Comparison of ENCODE assay signal across 8 cellular contexts in the genomic region with DNA sequence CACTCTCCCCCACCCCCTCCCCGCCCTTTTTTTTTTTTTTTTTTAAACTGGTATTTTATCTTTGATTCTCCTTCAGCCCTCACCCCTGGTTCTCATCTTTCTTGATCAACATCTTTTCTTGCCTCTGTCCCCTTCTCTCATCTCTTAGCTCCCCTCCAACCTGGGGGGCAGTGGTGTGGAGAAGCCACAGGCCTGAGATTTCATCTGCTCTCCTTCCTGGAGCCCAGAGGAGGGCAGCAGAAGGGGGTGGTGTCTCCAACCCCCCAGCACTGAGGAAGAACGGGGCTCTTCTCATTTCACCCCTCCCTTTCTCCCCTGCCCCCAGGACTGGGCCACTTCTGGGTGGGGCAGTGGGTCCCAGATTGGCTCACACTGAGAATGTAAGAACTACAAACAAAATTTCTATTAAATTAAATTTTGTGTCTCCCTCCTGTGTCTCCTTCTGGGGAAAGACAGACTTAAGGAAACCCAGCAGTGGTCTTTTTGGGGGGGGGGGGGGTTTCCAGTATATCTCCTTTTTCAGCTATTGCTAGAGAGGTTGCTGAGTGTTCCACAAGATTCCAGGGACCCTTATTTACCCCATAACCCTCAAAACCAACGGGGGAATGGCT. TPM values are rescaled to one million over a fixed set of nuclear protein-coding genes. Genes with fewer than 3 reads are reported as not detected.
DNase-seq lines count a peak whose midpoint lies in the region; FAIRE-seq and TF ChIP-seq lines count a peak whose summit lies in the region.
"Had no signal": no experiment of that assay in that cellular context is flagged by ENCODE, and none has a peak within 500 bp of the region (broad histone marks: within the 10 kb centered on the region; RNA-seq: fewer than 3 reads in every experiment).

No MANE protein-coding gene starts in this region.

- POLR2A ChIA-PET in OCI-LY7 (lab: Charles Lee) (no interaction called here), H1 (lab: Charles Lee; ENCODE audit: partially characterized antibody) (interaction anchor here (1.0 to 3.4 kb wide), 6 partner anchors 9 to 60 kb away, joined by 3 to 18 read pairs (median 10); a partner anchor contains a TSS)

- H3K36me3 ChIP-seq in OCI-LY7 (ENCODE audit: insufficient read depth, low read length), result peaks cover 90% of the 10 kb centered on the region
- H3K36me3 ChIP-seq in H1 (ENCODE audit: control insufficient read depth in 2 of 4, insufficient read depth in 4 of 4, low read length in 3 of 4), result peaks cover 28 to 73% (median 53%) of the 10 kb centered on the region in 4 experiments
- no peaks in the 10 kb centered on the region for H3K36me3 ChIP-seq in smooth muscle cell (ENCODE audit: low read depth)

- H2AK5ac ChIP-seq in H1 (ENCODE audit: low read depth, low read length), result no peak overlapping the region

- H3K79me2 ChIP-seq in OCI-LY7 (ENCODE audit: insufficient read depth, low read depth, low read length), result peaks cover 56% of the 10 kb centered on the region
- peaks cover 6 to 37% of the 10 kb centered on the region in 2 experiments for H3K79me2 ChIP-seq in H1 (ENCODE audit: control insufficient read depth in 1 of 2, insufficient read depth in 2 of 2, low read length in 2 of 2)
- peaks cover 57% of the 10 kb centered on the region for H3K79me2 ChIP-seq in smooth muscle cell (ENCODE audit: low read depth)

- H2BK12ac ChIP-seq in H1 (ENCODE audit: low read depth, low read length), result no peak overlapping the region

- H3K4me2 ChIP-seq in OCI-LY7 (ENCODE audit: low read length) (peak overlapping the region; percentile 58; the same call in 1 of the 2 replicates), H1 (ENCODE audit: insufficient read depth in 1 of 2, low read depth in 2 of 2, low read length in 2 of 2) (no peak overlapping the region), smooth muscle cell (no peak overlapping the region)

- H3K4me3 ChIP-seq in GM12864 (ENCODE audit: low read depth, low read length), result peak overlapping the region; percentile 24; the same call in 1 of the 2 replicates
- H3K4me3 ChIP-seq in OCI-LY7 (ENCODE audit: low read depth, low read length, poor library complexity, severe bottlenecking), result no peak overlapping the region
- no peak overlapping the region for H3K4me3 ChIP-seq in H1 (ENCODE audit: extremely low read depth in 1 of 4, insufficient read depth in 2 of 4, low read depth in 3 of 4, low read length in 4 of 4)
- no peak overlapping the region for H3K4me3 ChIP-seq in smooth muscle cell

- TF ChIP-seq EP300 in H1 (IDR thresholded peaks at IDR 0.05; ENCODE audit: borderline replicate concordance in 1 of 2, low read depth in 2 of 2, low read length in 2 of 2), result no peak

- no TSS peak for BruUV-seq in OCI-LY7 (replicated peaks; lab: Mats Ljungman, UMichigan)

- H3K56ac ChIP-seq in H1 (replicated peaks; ENCODE audit: insufficient read length, low read depth, low read length), result no peak overlapping the region

- no peak overlapping the region for H2BK5ac ChIP-seq in H1 (ENCODE audit: low read depth, low read length)

- no peak overlapping the region for H3K14ac ChIP-seq in H1 (ENCODE audit: insufficient read length)

- no peaks in the 10 kb centered on the region for H3K9me2 ChIP-seq in OCI-LY7 (ENCODE audit: insufficient read depth, low read length)

- no peak overlapping the region for H2BK120ac ChIP-seq in H1 (replicated peaks; ENCODE audit: low read depth, low read length)

- H3K9me3 ChIP-seq in OCI-LY7 (ENCODE audit: low read length), result no peaks in the 10 kb centered on the region
- no peaks in the 10 kb centered on the region for H3K9me3 ChIP-seq in H1 (ENCODE audit: insufficient read depth in 2 of 2, low read depth in 1 of 2, low read length in 1 of 2)
- H3K9me3 ChIP-seq in smooth muscle cell (replicated peaks; ENCODE audit: low read depth), result no peaks in the 10 kb centered on the region

- peak in 1 of 2 experiments; percentile 8; a peak in 2 of 3 replicates for TF ChIP-seq POLR2A in H1 (IDR thresholded peaks at IDR 0.05; ENCODE audit: control extremely low read depth in 1 of 2, low read depth in 2 of 2, low read length in 2 of 2)

- H3K4ac ChIP-seq in H1 (replicated peaks; ENCODE audit: insufficient read length, low read depth, low read length), result no peak overlapping the region

- peaks cover 2% of the 10 kb centered on the region; the same call in 1 of the 2 replicates for H3K23me2 ChIP-seq in H1 (ENCODE audit: low read depth, low read length)

- H2AFZ ChIP-seq in OCI-LY7 (ENCODE audit: low read length) (no peak overlapping the region), H1 (ENCODE audit: low read length) (no peak overlapping the region), smooth muscle cell (ENCODE audit: low read depth) (no peak overlapping the region)

- DNase-seq in GM12864 (ENCODE audit: low read depth) (no peak), OCI-LY7 (ENCODE audit: low spot score) (no peak), H1 (ENCODE audit: low read depth in 1 of 2, low spot score in 2 of 2) (no peak), smooth muscle cell (lab: John Stamatoyannopoulos, UW; ENCODE audit: unreplicated experiment) (no peak), frontal cortex (ENCODE audit: low spot score in 2 of 2) (no peak), caudate nucleus (lab: John Stamatoyannopoulos, UW) (no peak), NCI-H1092 treated with DMSO at 0.1 percent for 48 hours (lab: John Stamatoyannopoulos, UW) (no peak)

- H4K5ac ChIP-seq in H1 (ENCODE audit: insufficient read length, low read depth, low read length), result no peak overlapping the region

- WGBS in H1 (ENCODE audit: extremely low coverage in 1 of 2, insufficient coverage in 1 of 2, insufficient read length in 1 of 2, insufficient replicate concordance in 2 of 2, low coverage in 1 of 2, low lambda C conversion rate in 2 of 2, missing lambda C conversion rate in 1 of 2), 2 experiments, result 100% methylated on average over 1 of the region's 3 CpGs; no CpG with 5 or more reads in 1 of the 2 experiments
- 90% methylated on average over 2 of the region's 3 CpGs for WGBS in smooth muscle cell (ENCODE audit: low lambda C conversion rate)

- no peaks in the 10 kb centered on the region for H3K27me3 ChIP-seq in H1 (replicated peaks in 1 of 4; ENCODE audit: control insufficient read depth in 3 of 4, extremely low read depth in 1 of 4, insufficient read depth in 3 of 4, low read length in 3 of 4)
- H3K27me3 ChIP-seq in smooth muscle cell (ENCODE audit: low read depth), result no peaks in the 10 kb centered on the region

- no peak overlapping the region for H2BK20ac ChIP-seq in H1 (ENCODE audit: low read length)

- TF ChIP-seq RAD21 in H1 (IDR thresholded peaks at IDR 0.05 in 1 of 2, conservative IDR thresholded peaks at IDR 0.05 in 1 of 2; ENCODE audit: low read depth in 2 of 2, low read length in 2 of 2), result no peak

- peaks cover 2% of the 10 kb centered on the region; the same call in 1 of the 2 replicates for H3K79me1 ChIP-seq in H1 (ENCODE audit: low read depth, low read length)

- peaks cover 46% of the 10 kb centered on the region for H3F3A ChIP-seq in smooth muscle cell (ENCODE audit: low read depth)

- H4K91ac ChIP-seq in H1 (replicated peaks; ENCODE audit: insufficient read length, low read length), result no peak overlapping the region

- H4K20me1 ChIP-seq in OCI-LY7 (ENCODE audit: insufficient read depth, low read length), result peaks cover 31% of the 10 kb centered on the region
- peaks cover 11 to 12% of the 10 kb centered on the region in 2 experiments for H4K20me1 ChIP-seq in H1 (replicated peaks in 1 of 2; ENCODE audit: control insufficient read depth in 1 of 2, insufficient read depth in 2 of 2, low read length in 2 of 2)
- peaks cover 77% of the 10 kb centered on the region for H4K20me1 ChIP-seq in smooth muscle cell (ENCODE audit: low read depth)

- H3K9ac ChIP-seq in H1 (replicated peaks in 1 of 4; ENCODE audit: extremely low read depth in 1 of 4, low read depth in 3 of 4, low read length in 3 of 4), result no peak overlapping the region
- H3K9ac ChIP-seq in smooth muscle cell (ENCODE audit: low read depth), result no peak overlapping the region

- no peak overlapping the region for H3K23ac ChIP-seq in H1 (ENCODE audit: insufficient read length)

- no peak overlapping the region for H3K18ac ChIP-seq in H1 (ENCODE audit: extremely low read depth, low read length)

- peaks cover 69% of the 10 kb centered on the region for H3K4me1 ChIP-seq in OCI-LY7 (ENCODE audit: insufficient read depth, low read length, poor library complexity, severe bottlenecking)
- peaks cover 0 to 13% (median 5%) of the 10 kb centered on the region in 4 experiments; a peak in 4 of 7 replicates for H3K4me1 ChIP-seq in H1 (replicated peaks in 1 of 4; ENCODE audit: control insufficient read depth in 3 of 4, insufficient read depth in 4 of 4, low read length in 3 of 4)
- H3K4me1 ChIP-seq in smooth muscle cell (ENCODE audit: low read depth), result peaks cover 29% of the 10 kb centered on the region

- intact Hi-C loops in OCI-LY7 (cut with micrococcal nuclease; ENCODE audit: unreplicated experiment), result no loop called here

- TF ChIP-seq CTCF in GM12864 (IDR thresholded peaks at IDR 0.05; ENCODE audit: low read depth, low read length, missing control alignments), result no peak
- no peak for TF ChIP-seq CTCF in OCI-LY7 (conservative IDR thresholded peaks at IDR 0.05; ENCODE audit: low read length)
- no peak for TF ChIP-seq CTCF in H1 (IDR thresholded peaks at IDR 0.05; ENCODE audit: control extremely low read depth in 1 of 3, insufficient read depth in 1 of 3, low read depth in 1 of 3, low read length in 3 of 3)
- TF ChIP-seq CTCF in smooth muscle cell (IDR thresholded peaks at IDR 0.05; ENCODE audit: borderline replicate concordance, insufficient read depth, poor library complexity, severe bottlenecking), result no peak

- FAIRE-seq in H1 (lab: Jason Lieb, UNC) (no peak), frontal cortex (lab: Jason Lieb, UNC) (no peak)

- H4K8ac ChIP-seq in H1 (ENCODE audit: extremely low read depth, insufficient read depth, low read length), result no peak overlapping the region

- peak overlapping the region; percentile 51 for H3K27ac ChIP-seq in OCI-LY7 (ENCODE audit: low read depth, low read length, poor library complexity, severe bottlenecking)
- H3K27ac ChIP-seq in H1 (ENCODE audit: low read depth, low read length), result no peak overlapping the region
- H3K27ac ChIP-seq in smooth muscle cell (ENCODE audit: low read depth), result peak overlapping the region; percentile 97
- no peak overlapping the region for H3K27ac ChIP-seq in caudate nucleus (ENCODE audit: low read depth, low read length)

- no peak overlapping the region for H2BK15ac ChIP-seq in H1 (ENCODE audit: low read length)

- CTCF ChIA-PET in OCI-LY7 (lab: Charles Lee; ENCODE audit: unreplicated experiment), result interaction anchor here (0.5 kb wide), 1 partner anchor 33 kb away, joined by 3 read pairs; no protein-coding TSS in a partner anchor
- CTCF ChIA-PET in H1 (lab: Charles Lee; ENCODE audit: partially characterized antibody), result no interaction called here

RNA-seq across cellular contexts. Expression of a gene that starts 1.5 kb away (rescaled TPM):
- 237 and 243 TPM in 2 replicates for total RNA-seq in OCI-LY7 (2014; rRNA removed; shearing (Covaris generic))
- 171 and 183 TPM in 2 replicates for total RNA-seq in OCI-LY7 (2022)
- total RNA-seq in H1 (2021; fragmentation: NEBNext Ultra II Directional; extraction: Animal tissue kit (Norgen Biotek cat#: 25700)), result 73.3 and 76.1 TPM in 2 replicates
- polyA plus RNA-seq in H1 (2011; rRNA removed), result 40.0 and 80.1 TPM in 2 replicates
- polyA plus RNA-seq in H1 (2011; cell fraction: cytosol; rRNA removed), result 55.5 TPM
- polyA plus RNA-seq in H1 (2011; cell fraction: nucleus; rRNA removed), result 103 TPM
- 80.4 to 113 TPM (median 97.5 TPM) in 4 replicates for polyA plus RNA-seq in H1 (2012, experiment 1 of 2)
- polyA plus RNA-seq in H1 (2012, experiment 2 of 2), result 81.2 TPM
- 109 TPM for polyA plus RNA-seq in H1 (2013, experiment 1 of 2)
- 104 TPM for polyA plus RNA-seq in H1 (2013, experiment 2 of 2)
- 20.4 and 29.3 TPM in 2 replicates for polyA minus RNA-seq in H1 (2011; rRNA and poly(A)+ RNA removed)
- 60.7 TPM for polyA minus RNA-seq in H1 (2011; cell fraction: cytosol; rRNA and poly(A)+ RNA removed)
- 34.6 TPM for polyA minus RNA-seq in H1 (2011; cell fraction: nucleus; rRNA and poly(A)+ RNA removed)
- 74.4 and 97.1 TPM in 2 replicates for total RNA-seq in smooth muscle cell
- 176 and 191 TPM in 2 replicates for polyA plus RNA-seq in smooth muscle cell
- 18.3 TPM for total RNA-seq in frontal cortex

RNA-seq across cellular contexts. Expression of a gene that starts 5.8 kb away (rescaled TPM):
- total RNA-seq in OCI-LY7 (2014; rRNA removed; shearing (Covaris generic)), result 1,039 and 1,069 TPM in 2 replicates
- total RNA-seq in OCI-LY7 (2022) (398 and 581 TPM in 2 replicates), smooth muscle cell (800 and 956 TPM in 2 replicates), frontal cortex (298 TPM)
- 1,155 and 1,177 TPM in 2 replicates for total RNA-seq in H1 (2021; fragmentation: NEBNext Ultra II Directional; extraction: Animal tissue kit (Norgen Biotek cat#: 25700))
- polyA plus RNA-seq in H1 (2011; rRNA removed) (418 and 591 TPM in 2 replicates), smooth muscle cell (640 and 833 TPM in 2 replicates)
- 688 TPM for polyA plus RNA-seq in H1 (2011; cell fraction: cytosol; rRNA removed)
- 550 TPM for polyA plus RNA-seq in H1 (2011; cell fraction: nucleus; rRNA removed)
- polyA plus RNA-seq in H1 (2012, experiment 1 of 2), result 1,095 to 1,152 TPM (median 1,124 TPM) in 4 replicates
- 936 TPM for polyA plus RNA-seq in H1 (2012, experiment 2 of 2)
- 1,404 TPM for polyA plus RNA-seq in H1 (2013, experiment 1 of 2)
- polyA plus RNA-seq in H1 (2013, experiment 2 of 2), result 1,687 TPM
- 818 and 963 TPM in 2 replicates for polyA minus RNA-seq in H1 (2011; rRNA and poly(A)+ RNA removed)
- polyA minus RNA-seq in H1 (2011; cell fraction: cytosol; rRNA and poly(A)+ RNA removed), result 466 TPM
- polyA minus RNA-seq in H1 (2011; cell fraction: nucleus; rRNA and poly(A)+ RNA removed), result 318 TPM

RNA-seq across cellular contexts. Expression of a gene that starts 10.7 kb away (rescaled TPM):
- total RNA-seq in OCI-LY7 (2014; rRNA removed; shearing (Covaris generic)), result 96.1 and 135 TPM in 2 replicates
- total RNA-seq in OCI-LY7 (2022) (90.7 and 117 TPM in 2 replicates), smooth muscle cell (28.6 and 46.1 TPM in 2 replicates), frontal cortex (56.3 TPM)
- total RNA-seq in H1 (2021; fragmentation: NEBNext Ultra II Directional; extraction: Animal tissue kit (Norgen Biotek cat#: 25700)), result 103 and 108 TPM in 2 replicates
- polyA plus RNA-seq in H1 (2011; rRNA removed) (61.0 and 100 TPM in 2 replicates), smooth muscle cell (86.9 and 94.0 TPM in 2 replicates)
- 56.1 TPM for polyA plus RNA-seq in H1 (2011; cell fraction: cytosol; rRNA removed)
- polyA plus RNA-seq in H1 (2011; cell fraction: nucleus; rRNA removed), result 120 TPM
- 94.6 to 115 TPM (median 113 TPM) in 4 replicates for polyA plus RNA-seq in H1 (2012, experiment 1 of 2)
- polyA plus RNA-seq in H1 (2012, experiment 2 of 2), result 120 TPM
- 66.3 TPM for polyA plus RNA-seq in H1 (2013, experiment 1 of 2)
- 62.2 TPM for polyA plus RNA-seq in H1 (2013, experiment 2 of 2)
- polyA minus RNA-seq in H1 (2011; rRNA and poly(A)+ RNA removed), result 28.3 and 36.2 TPM in 2 replicates
- polyA minus RNA-seq in H1 (2011; cell fraction: cytosol; rRNA and poly(A)+ RNA removed), result 33.0 TPM
- 41.7 TPM for polyA minus RNA-seq in H1 (2011; cell fraction: nucleus; rRNA and poly(A)+ RNA removed)

RNA-seq across cellular contexts. Expression of a gene that starts 12.9 kb away (rescaled TPM):
- total RNA-seq in OCI-LY7 (2014; rRNA removed; shearing (Covaris generic)), result 29.5 and 43.0 TPM in 2 replicates
- 24.7 and 32.4 TPM in 2 replicates for total RNA-seq in OCI-LY7 (2022)
- total RNA-seq in H1 (2021; fragmentation: NEBNext Ultra II Directional; extraction: Animal tissue kit (Norgen Biotek cat#: 25700)), result 42.2 and 45.5 TPM in 2 replicates
- polyA plus RNA-seq in H1 (2011; rRNA removed), result 42.6 and 58.5 TPM in 2 replicates
- 69.9 TPM for polyA plus RNA-seq in H1 (2011; cell fraction: cytosol; rRNA removed)
- polyA plus RNA-seq in H1 (2011; cell fraction: nucleus; rRNA removed), result 48.3 TPM
- 29.8 to 63.8 TPM (median 59.7 TPM) in 4 replicates for polyA plus RNA-seq in H1 (2012, experiment 1 of 2)
- polyA plus RNA-seq in H1 (2012, experiment 2 of 2), result 33.7 TPM
- polyA plus RNA-seq in H1 (2013, experiment 1 of 2), result 51.0 TPM
- 51.7 TPM for polyA plus RNA-seq in H1 (2013, experiment 2 of 2)
- 3.9 and 4.2 TPM in 2 replicates for polyA minus RNA-seq in H1 (2011; rRNA and poly(A)+ RNA removed)
- polyA minus RNA-seq in H1 (2011; cell fraction: cytosol; rRNA and poly(A)+ RNA removed), result 18.5 TPM
- polyA minus RNA-seq in H1 (2011; cell fraction: nucleus; rRNA and poly(A)+ RNA removed), result 9.9 TPM
- 51.5 and 51.6 TPM in 2 replicates for total RNA-seq in smooth muscle cell
- 152 and 153 TPM in 2 replicates for polyA plus RNA-seq in smooth muscle cell
- 21.6 TPM for total RNA-seq in frontal cortex

RNA-seq across cellular contexts. Expression of a gene that starts 25.1 kb away (rescaled TPM):
- 6.8 and 8.7 TPM in 2 replicates for total RNA-seq in OCI-LY7 (2014; rRNA removed; shearing (Covaris generic))
- 13.8 and 14.5 TPM in 2 replicates for total RNA-seq in OCI-LY7 (2022)
- 0.46 and 0.97 TPM in 2 replicates for total RNA-seq in H1 (2021; fragmentation: NEBNext Ultra II Directional; extraction: Animal tissue kit (Norgen Biotek cat#: 25700))
- 0.69 and 0.71 TPM in 2 replicates for polyA plus RNA-seq in H1 (2011; rRNA removed)
- 1.0 TPM for polyA plus RNA-seq in H1 (2011; cell fraction: cytosol; rRNA removed)
- 0.68 TPM for polyA plus RNA-seq in H1 (2011; cell fraction: nucleus; rRNA removed)
- 0.82 to 4.0 TPM (median 2.7 TPM) in 4 replicates for polyA plus RNA-seq in H1 (2012, experiment 1 of 2)
- polyA plus RNA-seq in H1 (2012, experiment 2 of 2), result 0.88 TPM
- 1.0 TPM for polyA plus RNA-seq in H1 (2013, experiment 1 of 2)
- 1.0 TPM for polyA plus RNA-seq in H1 (2013, experiment 2 of 2)
- polyA minus RNA-seq in H1 (2011; rRNA and poly(A)+ RNA removed), result 0.32 and 0.38 TPM in 2 replicates
- not detected for polyA minus RNA-seq in H1 (2011; cell fraction: cytosol; rRNA and poly(A)+ RNA removed)
- not detected for polyA minus RNA-seq in H1 (2011; cell fraction: nucleus; rRNA and poly(A)+ RNA removed)
- total RNA-seq in smooth muscle cell, result 0.90 and 1.4 TPM in 2 replicates
- polyA plus RNA-seq in smooth muscle cell, result 0.91 and 2.9 TPM in 2 replicates
- total RNA-seq in frontal cortex, result 0.82 TPM
- total RNA-seq: skeletal muscle tissue had no signal

Comparison
In these comparisons a context has a peak if more than half of its experiments do, and no peak if none do; other contexts are left out.
1. H3K27ac ChIP-seq: peak in OCI-LY7 (single experiment) and smooth muscle cell (single experiment); none in H1 (single experiment) and caudate nucleus (single experiment).